1 cellular context compared by ENCODE assay signal in the genomic region with DNA sequence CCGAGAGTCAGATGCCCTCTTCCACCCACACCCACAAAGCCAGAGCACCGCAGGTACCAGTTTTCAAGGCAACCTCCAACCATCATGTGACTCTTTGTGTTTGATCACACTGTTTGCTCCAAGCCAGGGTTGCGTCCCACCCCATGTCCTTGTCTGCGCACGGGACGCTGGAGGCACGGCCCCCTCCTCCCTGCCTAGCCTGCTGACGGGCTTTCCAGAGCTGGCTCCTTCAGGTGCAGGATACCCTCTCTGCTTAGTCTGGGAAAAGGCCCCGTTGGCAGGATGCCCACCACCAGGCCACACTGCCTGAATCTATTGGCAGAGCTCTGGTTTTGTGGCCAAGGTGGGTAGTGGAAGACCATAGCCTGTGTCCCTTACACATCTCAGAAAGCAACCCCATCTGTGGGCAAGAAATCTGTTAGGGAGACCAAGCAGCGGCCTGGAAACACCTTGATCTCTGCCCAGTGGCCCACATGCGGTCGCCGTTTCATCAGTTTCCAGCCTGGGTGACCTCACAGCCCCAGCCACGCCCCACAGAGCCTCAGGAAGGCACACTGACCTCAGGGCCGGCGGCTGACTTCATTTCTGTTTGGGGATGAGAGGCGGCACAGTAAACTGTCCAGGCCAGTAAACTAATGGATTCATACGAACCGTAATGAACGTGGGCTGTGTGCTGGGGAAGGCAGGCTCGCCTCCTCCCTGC.
TF ChIP-seq lines count a peak whose summit lies in the region.

No MANE protein-coding gene starts in this region.

TF ChIP-seq in HepG2, 621 proteins besides CTCF, POLR2A, EP300 and RAD21:
- TF ChIP-seq AGO2 (optimal IDR thresholded peaks at IDR 0.05; ENCODE audit: low read depth, low read length) (peak; percentile 36), ZFAT (CRISPR knock-in tag; conservative IDR thresholded peaks at IDR 0.05) (no peak)
- TF ChIP-seq, protein P1, sequence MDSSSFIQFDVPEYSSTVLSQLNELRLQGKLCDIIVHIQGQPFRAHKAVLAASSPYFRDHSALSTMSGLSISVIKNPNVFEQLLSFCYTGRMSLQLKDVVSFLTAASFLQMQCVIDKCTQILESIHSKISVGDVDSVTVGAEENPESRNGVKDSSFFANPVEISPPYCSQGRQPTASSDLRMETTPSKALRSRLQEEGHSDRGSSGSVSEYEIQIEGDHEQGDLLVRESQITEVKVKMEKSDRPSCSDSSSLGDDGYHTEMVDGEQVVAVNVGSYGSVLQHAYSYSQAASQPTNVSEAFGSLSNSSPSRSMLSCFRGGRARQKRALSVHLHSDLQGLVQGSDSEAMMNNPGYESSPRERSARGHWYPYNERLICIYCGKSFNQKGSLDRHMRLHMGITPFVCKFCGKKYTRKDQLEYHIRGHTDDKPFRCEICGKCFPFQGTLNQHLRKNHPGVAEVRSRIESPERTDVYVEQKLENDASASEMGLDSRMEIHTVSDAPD (CRISPR knock-in tag; IDR thresholded peaks at IDR 0.05), result no peak
TF ChIP-seq in HepG2: peak in this region for 1.
